In the genomic region with DNA sequence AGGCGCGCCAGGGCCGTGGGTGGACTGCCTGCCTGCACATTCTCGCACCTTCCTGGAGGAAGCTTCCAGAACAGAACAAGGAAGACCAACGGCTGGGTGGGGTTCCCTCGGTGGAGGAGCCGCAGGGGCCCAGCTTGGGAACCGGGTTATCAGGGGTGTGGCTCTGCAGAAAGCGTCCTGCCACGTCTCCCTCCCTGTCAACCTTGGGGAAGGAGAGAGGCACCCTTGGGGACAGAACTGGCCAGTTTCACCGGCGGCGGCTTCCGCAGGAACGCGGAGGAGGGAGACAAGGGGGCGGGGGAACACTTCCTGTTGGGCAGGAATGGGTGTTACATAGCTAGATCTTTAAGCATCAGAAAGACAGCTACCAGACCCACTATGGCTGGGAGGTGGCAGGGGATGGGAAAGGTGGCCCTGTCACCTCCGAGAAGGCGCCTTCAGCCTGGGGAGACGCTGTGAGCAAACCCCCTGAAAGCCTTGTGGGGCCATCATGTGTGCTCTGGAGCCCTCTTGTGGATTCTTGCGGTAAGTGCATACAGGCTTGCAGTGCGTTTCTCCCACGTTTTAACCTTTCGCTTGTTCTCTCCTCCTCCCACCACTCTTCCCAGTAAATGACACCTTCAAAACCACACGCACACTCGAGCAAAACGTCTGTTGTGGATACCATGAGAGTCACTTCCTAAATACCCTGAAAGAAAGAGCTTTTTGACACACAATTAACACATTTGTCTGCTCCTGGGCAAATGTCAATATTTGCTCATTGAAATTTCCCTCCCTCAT, we compare ENCODE assay signal across 1 cellular context.
TF ChIP-seq lines count a peak whose summit lies in the region.

No MANE protein-coding gene starts in this region.

TF ChIP-seq in K562, 482 proteins besides CTCF, POLR2A, EP300 and RAD21 (continued from another document and continues in another):
- TF ChIP-seq, protein P1, sequence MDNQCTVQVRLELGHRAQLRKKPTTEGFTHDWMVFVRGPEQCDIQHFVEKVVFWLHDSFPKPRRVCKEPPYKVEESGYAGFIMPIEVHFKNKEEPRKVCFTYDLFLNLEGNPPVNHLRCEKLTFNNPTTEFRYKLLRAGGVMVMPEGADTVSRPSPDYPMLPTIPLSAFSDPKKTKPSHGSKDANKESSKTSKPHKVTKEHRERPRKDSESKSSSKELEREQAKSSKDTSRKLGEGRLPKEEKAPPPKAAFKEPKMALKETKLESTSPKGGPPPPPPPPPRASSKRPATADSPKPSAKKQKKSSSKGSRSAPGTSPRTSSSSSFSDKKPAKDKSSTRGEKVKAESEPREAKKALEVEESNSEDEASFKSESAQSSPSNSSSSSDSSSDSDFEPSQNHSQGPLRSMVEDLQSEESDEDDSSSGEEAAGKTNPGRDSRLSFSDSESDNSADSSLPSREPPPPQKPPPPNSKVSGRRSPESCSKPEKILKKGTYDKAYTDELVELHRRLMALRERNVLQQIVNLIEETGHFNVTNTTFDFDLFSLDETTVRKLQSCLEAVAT (IDR thresholded peaks at IDR 0.05): peak; percentile 47 to 63; a peak in 1 of 4 replicates
- TF ChIP-seq ZNF384 (IDR thresholded peaks at IDR 0.05; ENCODE audit: low read depth, low read length) (no peak), SNRNP70 (optimal IDR thresholded peaks at IDR 0.05; ENCODE audit: low read depth, low read length) (no peak), ETS2 (tag; IDR thresholded peaks at IDR 0.05; ENCODE audit: borderline replicate concordance, poor library complexity, severe bottlenecking) (no peak), CHCHD3 (CRISPR knock-in tag; IDR thresholded peaks at IDR 0.05) (no peak), ZNF3 (CRISPR knock-in tag; IDR thresholded peaks at IDR 0.05) (no peak), PTRF (tag; IDR thresholded peaks at IDR 0.05) (no peak), POU5F1 (IDR thresholded peaks at IDR 0.05; ENCODE audit: borderline replicate concordance, low read depth, low read length, partially characterized antibody) (no peak), TAF9B (IDR thresholded peaks at IDR 0.05; ENCODE audit: partially characterized antibody) (no peak), FOXK1 (CRISPR knock-in tag; IDR thresholded peaks at IDR 0.05; ENCODE audit: borderline replicate concordance) (no peak), SP1 (CRISPR knock-in tag; IDR thresholded peaks at IDR 0.05) (peak; percentile 57), ZNF668 (CRISPR knock-in tag; IDR thresholded peaks at IDR 0.05) (no peak), ZFP36 (IDR thresholded peaks at IDR 0.05; ENCODE audit: low read depth, low read length, partially characterized antibody) (no peak), MTF1 (CRISPR knock-in tag; IDR thresholded peaks at IDR 0.05; ENCODE audit: borderline replicate concordance) (no peak), FOSL1 (tag; conservative IDR thresholded peaks at IDR 0.05) (no peak), SAFB2 (IDR thresholded peaks at IDR 0.05; ENCODE audit: borderline replicate concordance, low read depth, low read length, severe bottlenecking) (no peak), XRCC4 (IDR thresholded peaks at IDR 0.05; ENCODE audit: extremely low read depth, insufficient read depth, insufficient read length) (no peak), CHD1 (IDR thresholded peaks at IDR 0.05; ENCODE audit: low read length) (no peak), NFIC (IDR thresholded peaks at IDR 0.05) (no peak), MIER1 (IDR thresholded peaks at IDR 0.05; ENCODE audit: low read depth) (no peak), BRD4 (IDR thresholded peaks at IDR 0.05) (no peak), SMARCA4 (IDR thresholded peaks at IDR 0.05) (0 out of 2 replicates have a peak, but pooled peaks have one; percentile 31), NRF1 (conservative IDR thresholded peaks at IDR 0.05 in 1 of 2, IDR thresholded peaks at IDR 0.05 in 1 of 2) (peak; percentile 10 to 42; a peak in 3 of 4 replicates), ZNF347 (CRISPR knock-in tag; IDR thresholded peaks at IDR 0.05; ENCODE audit: low read depth) (no peak), PHF20 (IDR thresholded peaks at IDR 0.05; ENCODE audit: partially characterized antibody) (peak; percentile 9), SRSF3 (IDR thresholded peaks at IDR 0.05; ENCODE audit: insufficient read depth, low read length) (no peak), RBBP5 (IDR thresholded peaks at IDR 0.05; ENCODE audit: borderline replicate concordance, insufficient read depth, low read length, poor library complexity, severe bottlenecking) (no peak), ARID2 (IDR thresholded peaks at IDR 0.05) (peak; percentile 94), BCOR (IDR thresholded peaks at IDR 0.05) (peak; percentile 47; the same call in 1 of the 2 replicates), TAF7 (tag; IDR thresholded peaks at IDR 0.05) (no peak), KLF1 (tag; IDR thresholded peaks at IDR 0.05) (peak; percentile 21; the same call in 1 of the 2 replicates), HEY1 (CRISPR knock-in tag; IDR thresholded peaks at IDR 0.05; ENCODE audit: borderline replicate concordance) (no peak), CXXC5 (CRISPR knock-in tag; IDR thresholded peaks at IDR 0.05) (peak; percentile 68)
- TF ChIP-seq, protein P2, sequence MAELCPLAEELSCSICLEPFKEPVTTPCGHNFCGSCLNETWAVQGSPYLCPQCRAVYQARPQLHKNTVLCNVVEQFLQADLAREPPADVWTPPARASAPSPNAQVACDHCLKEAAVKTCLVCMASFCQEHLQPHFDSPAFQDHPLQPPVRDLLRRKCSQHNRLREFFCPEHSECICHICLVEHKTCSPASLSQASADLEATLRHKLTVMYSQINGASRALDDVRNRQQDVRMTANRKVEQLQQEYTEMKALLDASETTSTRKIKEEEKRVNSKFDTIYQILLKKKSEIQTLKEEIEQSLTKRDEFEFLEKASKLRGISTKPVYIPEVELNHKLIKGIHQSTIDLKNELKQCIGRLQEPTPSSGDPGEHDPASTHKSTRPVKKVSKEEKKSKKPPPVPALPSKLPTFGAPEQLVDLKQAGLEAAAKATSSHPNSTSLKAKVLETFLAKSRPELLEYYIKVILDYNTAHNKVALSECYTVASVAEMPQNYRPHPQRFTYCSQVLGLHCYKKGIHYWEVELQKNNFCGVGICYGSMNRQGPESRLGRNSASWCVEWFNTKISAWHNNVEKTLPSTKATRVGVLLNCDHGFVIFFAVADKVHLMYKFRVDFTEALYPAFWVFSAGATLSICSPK (IDR thresholded peaks at IDR 0.05; ENCODE audit: borderline replicate concordance): no peak
- TF ChIP-seq, protein P3, sequence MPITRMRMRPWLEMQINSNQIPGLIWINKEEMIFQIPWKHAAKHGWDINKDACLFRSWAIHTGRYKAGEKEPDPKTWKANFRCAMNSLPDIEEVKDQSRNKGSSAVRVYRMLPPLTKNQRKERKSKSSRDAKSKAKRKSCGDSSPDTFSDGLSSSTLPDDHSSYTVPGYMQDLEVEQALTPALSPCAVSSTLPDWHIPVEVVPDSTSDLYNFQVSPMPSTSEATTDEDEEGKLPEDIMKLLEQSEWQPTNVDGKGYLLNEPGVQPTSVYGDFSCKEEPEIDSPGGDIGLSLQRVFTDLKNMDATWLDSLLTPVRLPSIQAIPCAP (CRISPR knock-in tag; IDR thresholded peaks at IDR 0.05; ENCODE audit: borderline replicate concordance): no peak
- TF ChIP-seq, protein P4, sequence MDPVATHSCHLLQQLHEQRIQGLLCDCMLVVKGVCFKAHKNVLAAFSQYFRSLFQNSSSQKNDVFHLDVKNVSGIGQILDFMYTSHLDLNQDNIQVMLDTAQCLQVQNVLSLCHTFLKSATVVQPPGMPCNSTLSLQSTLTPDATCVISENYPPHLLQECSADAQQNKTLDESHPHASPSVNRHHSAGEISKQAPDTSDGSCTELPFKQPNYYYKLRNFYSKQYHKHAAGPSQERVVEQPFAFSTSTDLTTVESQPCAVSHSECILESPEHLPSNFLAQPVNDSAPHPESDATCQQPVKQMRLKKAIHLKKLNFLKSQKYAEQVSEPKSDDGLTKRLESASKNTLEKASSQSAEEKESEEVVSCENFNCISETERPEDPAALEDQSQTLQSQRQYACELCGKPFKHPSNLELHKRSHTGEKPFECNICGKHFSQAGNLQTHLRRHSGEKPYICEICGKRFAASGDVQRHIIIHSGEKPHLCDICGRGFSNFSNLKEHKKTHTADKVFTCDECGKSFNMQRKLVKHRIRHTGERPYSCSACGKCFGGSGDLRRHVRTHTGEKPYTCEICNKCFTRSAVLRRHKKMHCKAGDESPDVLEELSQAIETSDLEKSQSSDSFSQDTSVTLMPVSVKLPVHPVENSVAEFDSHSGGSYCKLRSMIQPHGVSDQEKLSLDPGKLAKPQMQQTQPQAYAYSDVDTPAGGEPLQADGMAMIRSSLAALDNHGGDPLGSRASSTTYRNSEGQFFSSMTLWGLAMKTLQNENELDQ (CRISPR knock-in tag; IDR thresholded peaks at IDR 0.05; ENCODE audit: borderline replicate concordance): no peak
- TF ChIP-seq, protein P5, sequence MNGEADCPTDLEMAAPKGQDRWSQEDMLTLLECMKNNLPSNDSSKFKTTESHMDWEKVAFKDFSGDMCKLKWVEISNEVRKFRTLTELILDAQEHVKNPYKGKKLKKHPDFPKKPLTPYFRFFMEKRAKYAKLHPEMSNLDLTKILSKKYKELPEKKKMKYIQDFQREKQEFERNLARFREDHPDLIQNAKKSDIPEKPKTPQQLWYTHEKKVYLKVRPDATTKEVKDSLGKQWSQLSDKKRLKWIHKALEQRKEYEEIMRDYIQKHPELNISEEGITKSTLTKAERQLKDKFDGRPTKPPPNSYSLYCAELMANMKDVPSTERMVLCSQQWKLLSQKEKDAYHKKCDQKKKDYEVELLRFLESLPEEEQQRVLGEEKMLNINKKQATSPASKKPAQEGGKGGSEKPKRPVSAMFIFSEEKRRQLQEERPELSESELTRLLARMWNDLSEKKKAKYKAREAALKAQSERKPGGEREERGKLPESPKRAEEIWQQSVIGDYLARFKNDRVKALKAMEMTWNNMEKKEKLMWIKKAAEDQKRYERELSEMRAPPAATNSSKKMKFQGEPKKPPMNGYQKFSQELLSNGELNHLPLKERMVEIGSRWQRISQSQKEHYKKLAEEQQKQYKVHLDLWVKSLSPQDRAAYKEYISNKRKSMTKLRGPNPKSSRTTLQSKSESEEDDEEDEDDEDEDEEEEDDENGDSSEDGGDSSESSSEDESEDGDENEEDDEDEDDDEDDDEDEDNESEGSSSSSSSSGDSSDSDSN (IDR thresholded peaks at IDR 0.05; ENCODE audit: borderline replicate concordance in 1 of 2, low read depth in 2 of 2, low read length in 2 of 2): peak; percentile 95 to 97; a peak in 3 of 4 replicates
- TF ChIP-seq, protein P6, sequence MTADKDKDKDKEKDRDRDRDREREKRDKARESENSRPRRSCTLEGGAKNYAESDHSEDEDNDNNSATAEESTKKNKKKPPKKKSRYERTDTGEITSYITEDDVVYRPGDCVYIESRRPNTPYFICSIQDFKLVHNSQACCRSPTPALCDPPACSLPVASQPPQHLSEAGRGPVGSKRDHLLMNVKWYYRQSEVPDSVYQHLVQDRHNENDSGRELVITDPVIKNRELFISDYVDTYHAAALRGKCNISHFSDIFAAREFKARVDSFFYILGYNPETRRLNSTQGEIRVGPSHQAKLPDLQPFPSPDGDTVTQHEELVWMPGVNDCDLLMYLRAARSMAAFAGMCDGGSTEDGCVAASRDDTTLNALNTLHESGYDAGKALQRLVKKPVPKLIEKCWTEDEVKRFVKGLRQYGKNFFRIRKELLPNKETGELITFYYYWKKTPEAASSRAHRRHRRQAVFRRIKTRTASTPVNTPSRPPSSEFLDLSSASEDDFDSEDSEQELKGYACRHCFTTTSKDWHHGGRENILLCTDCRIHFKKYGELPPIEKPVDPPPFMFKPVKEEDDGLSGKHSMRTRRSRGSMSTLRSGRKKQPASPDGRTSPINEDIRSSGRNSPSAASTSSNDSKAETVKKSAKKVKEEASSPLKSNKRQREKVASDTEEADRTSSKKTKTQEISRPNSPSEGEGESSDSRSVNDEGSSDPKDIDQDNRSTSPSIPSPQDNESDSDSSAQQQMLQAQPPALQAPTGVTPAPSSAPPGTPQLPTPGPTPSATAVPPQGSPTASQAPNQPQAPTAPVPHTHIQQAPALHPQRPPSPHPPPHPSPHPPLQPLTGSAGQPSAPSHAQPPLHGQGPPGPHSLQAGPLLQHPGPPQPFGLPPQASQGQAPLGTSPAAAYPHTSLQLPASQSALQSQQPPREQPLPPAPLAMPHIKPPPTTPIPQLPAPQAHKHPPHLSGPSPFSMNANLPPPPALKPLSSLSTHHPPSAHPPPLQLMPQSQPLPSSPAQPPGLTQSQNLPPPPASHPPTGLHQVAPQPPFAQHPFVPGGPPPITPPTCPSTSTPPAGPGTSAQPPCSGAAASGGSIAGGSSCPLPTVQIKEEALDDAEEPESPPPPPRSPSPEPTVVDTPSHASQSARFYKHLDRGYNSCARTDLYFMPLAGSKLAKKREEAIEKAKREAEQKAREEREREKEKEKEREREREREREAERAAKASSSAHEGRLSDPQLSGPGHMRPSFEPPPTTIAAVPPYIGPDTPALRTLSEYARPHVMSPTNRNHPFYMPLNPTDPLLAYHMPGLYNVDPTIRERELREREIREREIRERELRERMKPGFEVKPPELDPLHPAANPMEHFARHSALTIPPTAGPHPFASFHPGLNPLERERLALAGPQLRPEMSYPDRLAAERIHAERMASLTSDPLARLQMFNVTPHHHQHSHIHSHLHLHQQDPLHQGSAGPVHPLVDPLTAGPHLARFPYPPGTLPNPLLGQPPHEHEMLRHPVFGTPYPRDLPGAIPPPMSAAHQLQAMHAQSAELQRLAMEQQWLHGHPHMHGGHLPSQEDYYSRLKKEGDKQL (CRISPR knock-in tag; IDR thresholded peaks at IDR 0.05; ENCODE audit: borderline replicate concordance): no peak
- TF ChIP-seq, protein P7, sequence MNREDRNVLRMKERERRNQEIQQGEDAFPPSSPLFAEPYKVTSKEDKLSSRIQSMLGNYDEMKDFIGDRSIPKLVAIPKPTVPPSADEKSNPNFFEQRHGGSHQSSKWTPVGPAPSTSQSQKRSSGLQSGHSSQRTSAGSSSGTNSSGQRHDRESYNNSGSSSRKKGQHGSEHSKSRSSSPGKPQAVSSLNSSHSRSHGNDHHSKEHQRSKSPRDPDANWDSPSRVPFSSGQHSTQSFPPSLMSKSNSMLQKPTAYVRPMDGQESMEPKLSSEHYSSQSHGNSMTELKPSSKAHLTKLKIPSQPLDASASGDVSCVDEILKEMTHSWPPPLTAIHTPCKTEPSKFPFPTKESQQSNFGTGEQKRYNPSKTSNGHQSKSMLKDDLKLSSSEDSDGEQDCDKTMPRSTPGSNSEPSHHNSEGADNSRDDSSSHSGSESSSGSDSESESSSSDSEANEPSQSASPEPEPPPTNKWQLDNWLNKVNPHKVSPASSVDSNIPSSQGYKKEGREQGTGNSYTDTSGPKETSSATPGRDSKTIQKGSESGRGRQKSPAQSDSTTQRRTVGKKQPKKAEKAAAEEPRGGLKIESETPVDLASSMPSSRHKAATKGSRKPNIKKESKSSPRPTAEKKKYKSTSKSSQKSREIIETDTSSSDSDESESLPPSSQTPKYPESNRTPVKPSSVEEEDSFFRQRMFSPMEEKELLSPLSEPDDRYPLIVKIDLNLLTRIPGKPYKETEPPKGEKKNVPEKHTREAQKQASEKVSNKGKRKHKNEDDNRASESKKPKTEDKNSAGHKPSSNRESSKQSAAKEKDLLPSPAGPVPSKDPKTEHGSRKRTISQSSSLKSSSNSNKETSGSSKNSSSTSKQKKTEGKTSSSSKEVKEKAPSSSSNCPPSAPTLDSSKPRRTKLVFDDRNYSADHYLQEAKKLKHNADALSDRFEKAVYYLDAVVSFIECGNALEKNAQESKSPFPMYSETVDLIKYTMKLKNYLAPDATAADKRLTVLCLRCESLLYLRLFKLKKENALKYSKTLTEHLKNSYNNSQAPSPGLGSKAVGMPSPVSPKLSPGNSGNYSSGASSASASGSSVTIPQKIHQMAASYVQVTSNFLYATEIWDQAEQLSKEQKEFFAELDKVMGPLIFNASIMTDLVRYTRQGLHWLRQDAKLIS (CRISPR knock-in tag; IDR thresholded peaks at IDR 0.05): no peak
- TF ChIP-seq, protein P8, sequence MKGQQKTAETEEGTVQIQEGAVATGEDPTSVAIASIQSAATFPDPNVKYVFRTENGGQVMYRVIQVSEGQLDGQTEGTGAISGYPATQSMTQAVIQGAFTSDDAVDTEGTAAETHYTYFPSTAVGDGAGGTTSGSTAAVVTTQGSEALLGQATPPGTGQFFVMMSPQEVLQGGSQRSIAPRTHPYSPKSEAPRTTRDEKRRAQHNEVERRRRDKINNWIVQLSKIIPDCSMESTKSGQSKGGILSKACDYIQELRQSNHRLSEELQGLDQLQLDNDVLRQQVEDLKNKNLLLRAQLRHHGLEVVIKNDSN (CRISPR knock-in tag; IDR thresholded peaks at IDR 0.05): no peak; the same call in 1 of the 2 replicates
